Comparison of ENCODE assay signal across 8 cellular contexts in genomic region chr1:121117298-121117611, GRCh38.
DNase-seq lines count a peak whose midpoint lies in the region; ATAC-seq, FAIRE-seq and TF ChIP-seq lines count a peak whose summit lies in the region.
"Not testable (repeated sequence)": the region's sequence is repeated elsewhere in the genome, so short reads cannot be mapped to it uniquely, and the experiment has no call there.

No MANE protein-coding gene starts in this region.

- H3K27me3 ChIP-seq in endothelial cell of umbilical vein (ENCODE audit: control insufficient read depth in 2 of 2, insufficient read depth in 2 of 2, low read length in 2 of 2); heart right ventricle; skeletal muscle satellite cell (ENCODE audit: control insufficient read depth, insufficient read depth, low read length); upper lobe of right lung: not testable (repeated sequence)

- H3K79me2 ChIP-seq in endothelial cell of umbilical vein (ENCODE audit: control insufficient read depth, insufficient read depth, low read length) = not testable (repeated sequence)

- peak; percentile 49 for ATAC-seq in GM21423 (IDR thresholded peaks at IDR 0.05; ENCODE audit: unreplicated experiment)
- ATAC-seq in heart right ventricle = peak; percentile 94 to 98 (median 95)
- peak; percentile 93 for ATAC-seq in mucosa of descending colon
- ATAC-seq in upper lobe of right lung = peak; percentile 94

- H3K9ac ChIP-seq in endothelial cell of umbilical vein (replicated peaks; ENCODE audit: extremely low read depth, insufficient read depth, low read length); skeletal muscle satellite cell (ENCODE audit: low read depth, low read length): not testable (repeated sequence)

- peak; percentile 70 for FAIRE-seq in endothelial cell of umbilical vein (lab: Jason Lieb, UNC)

- not testable (repeated sequence) for DNase-seq in astrocyte of the spinal cord (ENCODE audit: low read depth, low spot score); endothelial cell of umbilical vein (ENCODE audit: low read depth, low spot score); heart right ventricle; mucosa of descending colon; upper lobe of right lung

- not testable (repeated sequence) for H3K4me1 ChIP-seq in endothelial cell of umbilical vein (ENCODE audit: control insufficient read depth, extremely low read depth, insufficient read depth, low read length); heart right ventricle; mucosa of descending colon (ENCODE audit: low read depth); skeletal muscle satellite cell (ENCODE audit: control insufficient read depth, insufficient read depth, low read length); upper lobe of right lung

- dilution Hi-C loops in endothelial cell of umbilical vein (cut with MboI; ENCODE audit: extremely low pct_ligation_motif_present, low sequenced_read_pairs) = not testable (repeated sequence)

- CTCF ChIA-PET in endothelial cell of umbilical vein (lab: Charles Lee) = not testable (repeated sequence)

- not testable (repeated sequence) for TF ChIP-seq CTCF in WI38 (IDR thresholded peaks at IDR 0.05; ENCODE audit: low read depth, low read length); astrocyte of the spinal cord (IDR thresholded peaks at IDR 0.05; ENCODE audit: low read depth, low read length); endothelial cell of umbilical vein (IDR thresholded peaks at IDR 0.05; ENCODE audit: extremely low read depth in 1 of 2, insufficient read depth in 1 of 2, low read depth in 1 of 2, low read length in 2 of 2); heart right ventricle (IDR thresholded peaks at IDR 0.05); mucosa of descending colon (IDR thresholded peaks at IDR 0.05); upper lobe of right lung (IDR thresholded peaks at IDR 0.05)

- POLR2A ChIA-PET in endothelial cell of umbilical vein (lab: Charles Lee) = not testable (repeated sequence)

- H3K4me2 ChIP-seq in endothelial cell of umbilical vein (ENCODE audit: insufficient read depth, low read length) = not testable (repeated sequence)
- H3K4me2 ChIP-seq in skeletal muscle satellite cell (ENCODE audit: low read length) = peak overlapping the region; percentile 71

- BruUV-seq in endothelial cell of umbilical vein (replicated peaks; lab: Mats Ljungman, UMichigan) = not testable (repeated sequence)

- H3K9me3 ChIP-seq in endothelial cell of umbilical vein (replicated peaks; ENCODE audit: control insufficient read depth, insufficient read depth, low read length); heart right ventricle; mucosa of descending colon; skeletal muscle satellite cell (replicated peaks; ENCODE audit: low read length); upper lobe of right lung: not testable (repeated sequence)

- in situ Hi-C loops in astrocyte of the spinal cord (cut with HindIII; ENCODE audit: low sequenced_read_pairs) = not testable (repeated sequence)

- H3K27ac ChIP-seq in endothelial cell of umbilical vein (ENCODE audit: insufficient read depth, low read depth, low read length); upper lobe of right lung: not testable (repeated sequence)
- H3K27ac ChIP-seq in heart right ventricle = peak overlapping the region in 3 of 10 donors; percentile 34 to 48 (median 39)

- peak overlapping the region; percentile 43 for H3K4me3 ChIP-seq in WI38 (ENCODE audit: low read depth, low read length)
- peak overlapping the region; percentile 31 for H3K4me3 ChIP-seq in astrocyte of the spinal cord (ENCODE audit: low read depth, low read length)
- H3K4me3 ChIP-seq in endothelial cell of umbilical vein (replicated peaks in 1 of 3; ENCODE audit: insufficient read depth in 1 of 3, low read depth in 1 of 3, low read length in 3 of 3) = peak overlapping the region in 1 of 3 experiments; percentile 28
- peak overlapping the region in 9 of 10 donors; percentile 28 to 59 (median 48) for H3K4me3 ChIP-seq in heart right ventricle
- not testable (repeated sequence) for H3K4me3 ChIP-seq in mucosa of descending colon
- H3K4me3 ChIP-seq in skeletal muscle satellite cell (ENCODE audit: low read length) = peak overlapping the region; percentile 61
- peak overlapping the region; percentile 42 for H3K4me3 ChIP-seq in upper lobe of right lung

- 9 to 22% methylated on average over 5 of the region's 10 CpGs for WGBS in heart right ventricle, 2 donors

- TF ChIP-seq POLR2A in endothelial cell of umbilical vein (IDR thresholded peaks at IDR 0.05; ENCODE audit: low read depth, low read length) = not testable (repeated sequence)

- H4K20me1 ChIP-seq in endothelial cell of umbilical vein (replicated peaks; ENCODE audit: control insufficient read depth, extremely low read depth, insufficient read depth, low read length) = not testable (repeated sequence)

- H3K36me3 ChIP-seq in endothelial cell of umbilical vein (ENCODE audit: control insufficient read depth in 2 of 2, extremely low read depth in 1 of 2, insufficient read depth in 2 of 2, low read length in 2 of 2); heart right ventricle; mucosa of descending colon (ENCODE audit: low read depth); skeletal muscle satellite cell (ENCODE audit: insufficient read depth, low read length); upper lobe of right lung: not testable (repeated sequence)

- not testable (repeated sequence) for H2AFZ ChIP-seq in endothelial cell of umbilical vein (ENCODE audit: low read depth, low read length)

- intact Hi-C loops in endothelial cell of umbilical vein (cut with micrococcal nuclease); heart right ventricle (cut with DNase I); mucosa of descending colon (cut with DNase I, micrococcal nuclease); upper lobe of right lung (cut with DNase I): not testable (repeated sequence)

- not testable (repeated sequence) for H3K9me1 ChIP-seq in endothelial cell of umbilical vein (replicated peaks; ENCODE audit: control insufficient read depth, extremely low read depth, insufficient read depth, low read length)
